Comparison of ENCODE assay signal across 1 cellular context in genomic region chr1:7235871-7236472, GRCh38.
TF ChIP-seq lines count a peak whose summit lies in the region.

No MANE protein-coding gene starts in this region.

TF ChIP-seq in K562, 482 proteins besides CTCF, POLR2A, EP300 and RAD21 (continued from another document and continues in another):
- no peak for TF ChIP-seq ZNF609 (CRISPR knock-in tag; IDR thresholded peaks at IDR 0.05; ENCODE audit: borderline replicate concordance)
- no peak for TF ChIP-seq EZH2 (IDR thresholded peaks at IDR 0.05; ENCODE audit: borderline replicate concordance, low read depth, low read length)
- TF ChIP-seq CREBBP (IDR thresholded peaks at IDR 0.05; ENCODE audit: low read depth, low read length), result no peak
- TF ChIP-seq SRSF7 (optimal IDR thresholded peaks at IDR 0.05; ENCODE audit: low read depth, low read length), result no peak
- no peak for TF ChIP-seq BHLHE40 (IDR thresholded peaks at IDR 0.05; ENCODE audit: low read length)
- TF ChIP-seq EP400 (IDR thresholded peaks at IDR 0.05), result no peak
- TF ChIP-seq ELK1 (CRISPR knock-in tag; IDR thresholded peaks at IDR 0.05), result no peak
- no peak for TF ChIP-seq POLR3A (IDR thresholded peaks at IDR 0.05; ENCODE audit: borderline replicate concordance, extremely low read depth, insufficient read depth, insufficient read length)
- TF ChIP-seq CBX3 (IDR thresholded peaks at IDR 0.05; ENCODE audit: borderline replicate concordance in 1 of 2, low read length in 2 of 2), result no peak
- TF ChIP-seq SUPT5H (IDR thresholded peaks at IDR 0.05), result no peak
- no peak for TF ChIP-seq ZNF324 (CRISPR knock-in tag; IDR thresholded peaks at IDR 0.05)
- no peak for TF ChIP-seq E2F8 (IDR thresholded peaks at IDR 0.05; ENCODE audit: low read depth, partially characterized antibody)
- peak; percentile 64 for TF ChIP-seq MEIS2 (IDR thresholded peaks at IDR 0.05; ENCODE audit: partially characterized antibody)
- TF ChIP-seq, protein P1, sequence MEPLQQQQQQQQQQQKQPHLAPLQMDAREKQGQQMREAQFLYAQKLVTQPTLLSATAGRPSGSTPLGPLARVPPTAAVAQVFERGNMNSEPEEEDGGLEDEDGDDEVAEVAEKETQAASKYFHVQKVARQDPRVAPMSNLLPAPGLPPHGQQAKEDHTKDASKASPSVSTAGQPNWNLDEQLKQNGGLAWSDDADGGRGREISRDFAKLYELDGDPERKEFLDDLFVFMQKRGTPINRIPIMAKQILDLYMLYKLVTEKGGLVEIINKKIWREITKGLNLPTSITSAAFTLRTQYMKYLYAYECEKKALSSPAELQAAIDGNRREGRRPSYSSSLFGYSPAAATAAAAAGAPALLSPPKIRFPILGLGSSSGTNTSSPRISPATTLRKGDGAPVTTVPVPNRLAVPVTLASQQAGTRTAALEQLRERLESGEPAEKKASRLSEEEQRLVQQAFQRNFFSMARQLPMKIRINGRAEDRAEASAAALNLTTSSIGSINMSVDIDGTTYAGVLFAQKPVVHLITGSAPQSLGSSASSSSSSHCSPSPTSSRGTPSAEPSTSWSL (CRISPR knock-in tag; IDR thresholded peaks at IDR 0.05; ENCODE audit: borderline replicate concordance), result no peak
- TF ChIP-seq ZNF197 (CRISPR knock-in tag; IDR thresholded peaks at IDR 0.05; ENCODE audit: low read depth), result no peak
- no peak for TF ChIP-seq ZNF282 (CRISPR knock-in tag; IDR thresholded peaks at IDR 0.05)
- TF ChIP-seq PHB (CRISPR knock-in tag; IDR thresholded peaks at IDR 0.05), result no peak
- TF ChIP-seq TAL1 (IDR thresholded peaks at IDR 0.05), result peak; percentile 18; the same call in 1 of the 2 replicates
- no peak for TF ChIP-seq PML (IDR thresholded peaks at IDR 0.05; ENCODE audit: low read length)
- TF ChIP-seq, protein P2, sequence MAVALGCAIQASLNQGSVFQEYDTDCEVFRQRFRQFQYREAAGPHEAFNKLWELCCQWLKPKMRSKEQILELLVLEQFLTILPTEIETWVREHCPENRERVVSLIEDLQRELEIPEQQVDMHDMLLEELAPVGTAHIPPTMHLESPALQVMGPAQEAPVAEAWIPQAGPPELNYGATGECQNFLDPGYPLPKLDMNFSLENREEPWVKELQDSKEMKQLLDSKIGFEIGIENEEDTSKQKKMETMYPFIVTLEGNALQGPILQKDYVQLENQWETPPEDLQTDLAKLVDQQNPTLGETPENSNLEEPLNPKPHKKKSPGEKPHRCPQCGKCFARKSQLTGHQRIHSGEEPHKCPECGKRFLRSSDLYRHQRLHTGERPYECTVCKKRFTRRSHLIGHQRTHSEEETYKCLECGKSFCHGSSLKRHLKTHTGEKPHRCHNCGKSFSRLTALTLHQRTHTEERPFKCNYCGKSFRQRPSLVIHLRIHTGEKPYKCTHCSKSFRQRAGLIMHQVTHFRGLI (CRISPR knock-in tag; IDR thresholded peaks at IDR 0.05), result no peak
- no peak for TF ChIP-seq NFIC (IDR thresholded peaks at IDR 0.05)
- TF ChIP-seq, protein P3, sequence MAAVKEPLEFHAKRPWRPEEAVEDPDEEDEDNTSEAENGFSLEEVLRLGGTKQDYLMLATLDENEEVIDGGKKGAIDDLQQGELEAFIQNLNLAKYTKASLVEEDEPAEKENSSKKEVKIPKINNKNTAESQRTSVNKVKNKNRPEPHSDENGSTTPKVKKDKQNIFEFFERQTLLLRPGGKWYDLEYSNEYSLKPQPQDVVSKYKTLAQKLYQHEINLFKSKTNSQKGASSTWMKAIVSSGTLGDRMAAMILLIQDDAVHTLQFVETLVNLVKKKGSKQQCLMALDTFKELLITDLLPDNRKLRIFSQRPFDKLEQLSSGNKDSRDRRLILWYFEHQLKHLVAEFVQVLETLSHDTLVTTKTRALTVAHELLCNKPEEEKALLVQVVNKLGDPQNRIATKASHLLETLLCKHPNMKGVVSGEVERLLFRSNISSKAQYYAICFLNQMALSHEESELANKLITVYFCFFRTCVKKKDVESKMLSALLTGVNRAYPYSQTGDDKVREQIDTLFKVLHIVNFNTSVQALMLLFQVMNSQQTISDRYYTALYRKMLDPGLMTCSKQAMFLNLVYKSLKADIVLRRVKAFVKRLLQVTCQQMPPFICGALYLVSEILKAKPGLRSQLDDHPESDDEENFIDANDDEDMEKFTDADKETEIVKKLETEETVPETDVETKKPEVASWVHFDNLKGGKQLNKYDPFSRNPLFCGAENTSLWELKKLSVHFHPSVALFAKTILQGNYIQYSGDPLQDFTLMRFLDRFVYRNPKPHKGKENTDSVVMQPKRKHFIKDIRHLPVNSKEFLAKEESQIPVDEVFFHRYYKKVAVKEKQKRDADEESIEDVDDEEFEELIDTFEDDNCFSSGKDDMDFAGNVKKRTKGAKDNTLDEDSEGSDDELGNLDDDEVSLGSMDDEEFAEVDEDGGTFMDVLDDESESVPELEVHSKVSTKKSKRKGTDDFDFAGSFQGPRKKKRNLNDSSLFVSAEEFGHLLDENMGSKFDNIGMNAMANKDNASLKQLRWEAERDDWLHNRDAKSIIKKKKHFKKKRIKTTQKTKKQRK (IDR thresholded peaks at IDR 0.05; ENCODE audit: borderline replicate concordance, low read depth, low read length), result no peak
- no peak for TF ChIP-seq ZSCAN32 (CRISPR knock-in tag; IDR thresholded peaks at IDR 0.05)
- TF ChIP-seq SLC30A9 (CRISPR knock-in tag; IDR thresholded peaks at IDR 0.05), result no peak
- no peak for TF ChIP-seq ZNF280B (CRISPR knock-in tag; IDR thresholded peaks at IDR 0.05)
- no peak for TF ChIP-seq ELK3 (CRISPR knock-in tag; IDR thresholded peaks at IDR 0.05)
- no peak for TF ChIP-seq FUS (optimal IDR thresholded peaks at IDR 0.05; ENCODE audit: low read depth, low read length)
- TF ChIP-seq C11orf30 (IDR thresholded peaks at IDR 0.05; ENCODE audit: low read depth), result no peak
- no peak for TF ChIP-seq PTRF (tag; IDR thresholded peaks at IDR 0.05)
- no peak for TF ChIP-seq NR2F6 (CRISPR knock-in tag; IDR thresholded peaks at IDR 0.05)
- no peak for TF ChIP-seq DNMT1 (IDR thresholded peaks at IDR 0.05)
- no peak for TF ChIP-seq COPS2 (conservative IDR thresholded peaks at IDR 0.05)
- peak; percentile 69 for TF ChIP-seq TEAD4 (IDR thresholded peaks at IDR 0.05; ENCODE audit: low read length)
- no peak for TF ChIP-seq TEAD4 (CRISPR knock-in tag; IDR thresholded peaks at IDR 0.05; ENCODE audit: borderline replicate concordance)
- no peak for TF ChIP-seq PBX2 (CRISPR knock-in tag; IDR thresholded peaks at IDR 0.05; ENCODE audit: low read depth)
- peak; percentile 40; the same call in 1 of the 2 replicates for TF ChIP-seq PBX2 (tag; conservative IDR thresholded peaks at IDR 0.05; ENCODE audit: low read depth)
- TF ChIP-seq, protein P4, sequence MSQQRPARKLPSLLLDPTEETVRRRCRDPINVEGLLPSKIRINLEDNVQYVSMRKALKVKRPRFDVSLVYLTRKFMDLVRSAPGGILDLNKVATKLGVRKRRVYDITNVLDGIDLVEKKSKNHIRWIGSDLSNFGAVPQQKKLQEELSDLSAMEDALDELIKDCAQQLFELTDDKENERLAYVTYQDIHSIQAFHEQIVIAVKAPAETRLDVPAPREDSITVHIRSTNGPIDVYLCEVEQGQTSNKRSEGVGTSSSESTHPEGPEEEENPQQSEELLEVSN (IDR thresholded peaks at IDR 0.05; ENCODE audit: borderline replicate concordance in 1 of 2, extremely low read depth in 1 of 2, insufficient read depth in 1 of 2, insufficient read length in 1 of 2, low read depth in 1 of 2, low read length in 1 of 2, poor library complexity in 1 of 2, severe bottlenecking in 1 of 2), result peak in 1 of 2 experiments; percentile 38
